In genomic region chrX:13695601-13696115, GRCh38 we compare ENCODE assay signal across 17 cellular contexts. TPM values are rescaled to one million over a fixed set of nuclear protein-coding genes. Genes with fewer than 3 reads are reported as not detected.
DNase-seq lines count a peak whose midpoint lies in the region; ATAC-seq and TF ChIP-seq lines count a peak whose summit lies in the region.
"Had no signal": no experiment of that assay in that cellular context is flagged by ENCODE, and none has a peak within 500 bp of the region (broad histone marks: within the 10 kb centered on the region; RNA-seq: fewer than 3 reads in every experiment).

No MANE protein-coding gene starts in this region.

- H3K4me3 Mint-ChIP-seq in activated T-helper 17 cell treated with anti-CD3 and anti-CD28 coated beads, Interleukin-2, amount 50 U/mL, for 72 hours = peak overlapping the region; percentile 7
- H3K4me3 Mint-ChIP-seq in progenitor cell of endocrine pancreas (ENCODE audit: low read depth) = no peak overlapping the region

- H3K27me3 Mint-ChIP-seq in activated T-helper 17 cell treated with anti-CD3 and anti-CD28 coated beads, Interleukin-2, amount 50 U/mL, for 72 hours = no peaks in the 10 kb centered on the region
- no peaks in the 10 kb centered on the region for H3K27me3 Mint-ChIP-seq in progenitor cell of endocrine pancreas

- H3K9me2 ChIP-seq in Loucy (replicated peaks; ENCODE audit: low read depth, low read length) = no peaks in the 10 kb centered on the region

- H3K79me2 ChIP-seq in Loucy (ENCODE audit: insufficient read depth, low read length) = peaks cover 96% of the 10 kb centered on the region

- H3K9me3 ChIP-seq in Loucy (ENCODE audit: insufficient read depth, low read depth, low read length) = no peaks in the 10 kb centered on the region
- H3K9me3 ChIP-seq: MG63 had no signal

- H4K20me1 ChIP-seq in Loucy (ENCODE audit: insufficient read depth, low read length, poor library complexity, severe bottlenecking) = peaks cover 37% of the 10 kb centered on the region

- H3K9ac ChIP-seq in Loucy (ENCODE audit: low read depth, low read length, poor library complexity, severe bottlenecking) = no peak overlapping the region

- ATAC-seq in activated T-helper 17 cell treated with anti-CD3 and anti-CD28 coated beads, Interleukin-2, amount 50 U/mL, for 72 hours (replicated peaks) = no peak
- ATAC-seq in HG03442 (IDR thresholded peaks at IDR 0.05; ENCODE audit: unreplicated experiment) = no peak
- no peak for ATAC-seq in stimulated activated naive CD8-positive, alpha-beta T cell treated with anti-CD3 and anti-CD28 coated beads, Interleukin-15, Interleukin-2, amounts not matched to agents 100 U/mL and 50 U/mL, for 24 hours
- ATAC-seq: left ventricle myocardium superior had no signal

- no peak for DNase-seq in progenitor cell of endocrine pancreas (ENCODE audit: low spot score, unreplicated experiment)
- no peak for DNase-seq in stimulated activated CD4-positive, alpha-beta T cell treated with anti-CD3 and anti-CD28 coated beads, Interleukin-1b, Interleukin-23, amount 100 ng/mL, for 48 hours
- DNase-seq in stimulated activated naive CD8-positive, alpha-beta T cell treated with anti-CD3 and anti-CD28 coated beads, Interleukin-15, Interleukin-2, amounts not matched to agents 100 U/mL and 50 U/mL, for 24 hours = no peak
- no peak for DNase-seq in HuH-7 (ENCODE audit: low spot score)
- DNase-seq: activated CD4-positive, alpha-beta T cell treated with anti-CD3 and anti-CD28 coated beads for 4 hours; activated effector memory CD4-positive, alpha-beta T cell treated with Interleukin-2 at 50 U/mL for 16 hours; dorsolateral prefrontal cortex; left ventricle myocardium superior; MG63; NCI-H2029 treated with DMSO at 0.1 percent for 48 hours; small intestine; stimulated activated CD4-positive, alpha-beta T cell treated with anti-CD3 and anti-CD28 coated beads, Interleukin-4, amount 100 ng/mL, for 24 hours had no signal

- no peaks in the 10 kb centered on the region for H3K9me3 Mint-ChIP-seq in activated T-helper 17 cell treated with anti-CD3 and anti-CD28 coated beads, Interleukin-2, amount 50 U/mL, for 72 hours
- peaks cover 16% of the 10 kb centered on the region for H3K9me3 Mint-ChIP-seq in progenitor cell of endocrine pancreas (ENCODE audit: low read depth)

- no peaks in the 10 kb centered on the region for H3F3A ChIP-seq in Loucy (ENCODE audit: low read depth)

- H3K4me1 ChIP-seq in Loucy (ENCODE audit: insufficient read depth, low read length, poor library complexity, severe bottlenecking) = peaks cover 35% of the 10 kb centered on the region

- no peaks in the 10 kb centered on the region for H3K36me3 ChIP-seq in Loucy (ENCODE audit: insufficient read depth, low read length)

- H3K4me1 Mint-ChIP-seq in activated T-helper 17 cell treated with anti-CD3 and anti-CD28 coated beads, Interleukin-2, amount 50 U/mL, for 72 hours = peaks cover 36% of the 10 kb centered on the region
- H3K4me1 Mint-ChIP-seq in progenitor cell of endocrine pancreas (ENCODE audit: low read depth) = peaks cover 22% of the 10 kb centered on the region

- TF ChIP-seq CTCF in Loucy (conservative IDR thresholded peaks at IDR 0.05; ENCODE audit: low read length) (no peak), progenitor cell of endocrine pancreas (IDR thresholded peaks at IDR 0.05; ENCODE audit: unreplicated experiment) (no peak)

- no peaks in the 10 kb centered on the region for H3K27me3 ChIP-seq in Loucy (ENCODE audit: insufficient read depth, low read length, poor library complexity, severe bottlenecking)
- H3K27me3 ChIP-seq: MG63 had no signal

- peaks cover 67% of the 10 kb centered on the region for H3K36me3 Mint-ChIP-seq in activated T-helper 17 cell treated with anti-CD3 and anti-CD28 coated beads, Interleukin-2, amount 50 U/mL, for 72 hours (ENCODE audit: low read depth)
- peaks cover 5% of the 10 kb centered on the region for H3K36me3 Mint-ChIP-seq in progenitor cell of endocrine pancreas (ENCODE audit: insufficient read depth)

- H3K4me3 ChIP-seq in GM08714 (ENCODE audit: low read length) = peak overlapping the region; percentile 19; the same call in 1 of the 2 replicates
- no peak overlapping the region for H3K4me3 ChIP-seq in Loucy (ENCODE audit: low read length, poor library complexity, severe bottlenecking)
- H3K4me3 ChIP-seq: MG63, SK-N-MC had no signal

- H2AFZ ChIP-seq in Loucy (ENCODE audit: low read length) = no peak overlapping the region

- no peak overlapping the region for H3K27ac Mint-ChIP-seq in activated T-helper 17 cell treated with anti-CD3 and anti-CD28 coated beads, Interleukin-2, amount 50 U/mL, for 72 hours
- H3K27ac Mint-ChIP-seq in progenitor cell of endocrine pancreas = peak overlapping the region; percentile 7

- peak overlapping the region; percentile 76 for H3K4me2 ChIP-seq in Loucy (ENCODE audit: low read depth, low read length, poor library complexity, severe bottlenecking)

RNA-seq across cellular contexts. Expression of gene RAB9A, which starts 6.7 kb away (rescaled TPM):
- 10 to 100 TPM; 18.3 to 30.5 TPM for total RNA-seq in activated T-helper 17 cell treated with anti-CD3 and anti-CD28 coated beads, Interleukin-2, amount 50 U/mL, for 72 hours
- 17.6 and 20.5 TPM in 2 replicates for total RNA-seq in progenitor cell of endocrine pancreas

RNA-seq across cellular contexts. Expression of gene TRAPPC2, which starts 38.8 kb away (rescaled TPM):
- 10 to 100 TPM; 21.1 to 23.4 TPM for total RNA-seq in activated T-helper 17 cell treated with anti-CD3 and anti-CD28 coated beads, Interleukin-2, amount 50 U/mL, for 72 hours
- 22.6 and 23.4 TPM in 2 replicates for total RNA-seq in progenitor cell of endocrine pancreas

RNA-seq across cellular contexts. Expression of gene OFD1, which starts 38.9 kb away (rescaled TPM):
- 10 to 100 TPM; 27.8 to 61.7 TPM for total RNA-seq in activated T-helper 17 cell treated with anti-CD3 and anti-CD28 coated beads, Interleukin-2, amount 50 U/mL, for 72 hours
- total RNA-seq in progenitor cell of endocrine pancreas = 58.5 and 65.4 TPM in 2 replicates

RNA-seq across cellular contexts. Expression of gene TCEANC, which starts 42.7 kb away (rescaled TPM):
- total RNA-seq in activated T-helper 17 cell treated with anti-CD3 and anti-CD28 coated beads, Interleukin-2, amount 50 U/mL, for 72 hours = 1 to 10 TPM; 1.8 to 3.5 TPM
- total RNA-seq in progenitor cell of endocrine pancreas = 3.0 and 4.1 TPM in 2 replicates
